ENCODE assay signal across 8 cellular contexts in genomic region chr20:17611540-17612286, GRCh38. TPM values are rescaled to one million over a fixed set of nuclear protein-coding genes. Genes with fewer than 3 reads are reported as not detected.
DNase-seq lines count a peak whose midpoint lies in the region; ATAC-seq and TF ChIP-seq lines count a peak whose summit lies in the region.

No MANE protein-coding gene starts in this region.

- H3K4me1 Mint-ChIP-seq in immature natural killer cell, result peaks cover 55 to 63% of the 10 kb centered on the region in 2 donors

- peak overlapping the region in 1 of 2 donors; percentile 3 for H3K4me3 ChIP-seq in tibial artery

- peaks cover 6 to 7% of the 10 kb centered on the region in 2 donors for H3K36me3 Mint-ChIP-seq in activated naive CD4-positive, alpha-beta T cell treated with anti-CD3 and anti-CD28 coated beads, Interleukin-2, amount 50 U/mL, for 72 hours
- H3K36me3 Mint-ChIP-seq in immature natural killer cell, result peaks cover 0 to 8% (median 6%) of the 10 kb centered on the region in 3 donors

- peaks cover 45 to 63% (median 53%) of the 10 kb centered on the region in 3 donors for H3K36me3 ChIP-seq in tibial artery

- no peaks in the 10 kb centered on the region for H3K27me3 ChIP-seq in tibial artery

- peak overlapping the region; percentile 80 to 95 for H3K27ac ChIP-seq in tibial artery

- peak overlapping the region; percentile 70 to 87 (median 76) for H3K4me3 Mint-ChIP-seq in immature natural killer cell

- peaks cover 13 to 100% (median 87%) of the 10 kb centered on the region in 4 donors for H3K4me1 ChIP-seq in tibial artery

- no peaks in the 10 kb centered on the region for H3K9me3 Mint-ChIP-seq in activated naive CD4-positive, alpha-beta T cell treated with anti-CD3 and anti-CD28 coated beads, Interleukin-2, amount 50 U/mL, for 72 hours
- H3K9me3 Mint-ChIP-seq in immature natural killer cell, result no peaks in the 10 kb centered on the region

- H3K27me3 Mint-ChIP-seq in immature natural killer cell (ENCODE audit: low read depth in 3 of 3), result peaks cover 21 to 30% (median 24%) of the 10 kb centered on the region in 3 donors

- DNase-seq in NCI-H2196 treated with DMSO at 0.1 percent for 48 hours (lab: John Stamatoyannopoulos, UW; ENCODE audit: unreplicated experiment), result peak; percentile 10
- no peak for DNase-seq in NCI-H2196 (lab: John Stamatoyannopoulos, UW; ENCODE audit: unreplicated experiment)
- peak in 1 of 2 donors; percentile 50 for DNase-seq in activated naive CD4-positive, alpha-beta T cell treated with anti-CD3 and anti-CD28 coated beads, Interleukin-2, amount 50 U/mL, for 72 hours (ENCODE audit: low spot score in 2 of 2)
- DNase-seq in immature natural killer cell, result no peak
- DNase-seq in tibial artery, result peak in 1 of 2 donors; percentile 35
- DNase-seq in NCI-H1105 (lab: John Stamatoyannopoulos, UW), result no peak
- DNase-seq in NOMO-1 treated with DMSO at 0.1 percent for 48 hours (lab: John Stamatoyannopoulos, UW; ENCODE audit: unreplicated experiment), result no peak

- peak overlapping the region; percentile 29 to 78 for H3K27ac Mint-ChIP-seq in activated naive CD4-positive, alpha-beta T cell treated with anti-CD3 and anti-CD28 coated beads, Interleukin-2, amount 50 U/mL, for 72 hours
- H3K27ac Mint-ChIP-seq in immature natural killer cell, result peak overlapping the region; percentile 95 to 100 (median 98)

- TF ChIP-seq CTCF in tibial artery (IDR thresholded peaks at IDR 0.05), result peak; percentile 28 to 41

- ATAC-seq in activated naive CD4-positive, alpha-beta T cell treated with anti-CD3 and anti-CD28 coated beads, Interleukin-2, amount 50 U/mL, for 72 hours, result no peak
- no peak for ATAC-seq in GM18861 (IDR thresholded peaks at IDR 0.05; ENCODE audit: unreplicated experiment)

- no peaks in the 10 kb centered on the region for H3K9me3 ChIP-seq in tibial artery

- intact Hi-C loops in tibial artery (cut with DNase I; ENCODE audit: low total_unique reads), result loop anchor here (5.0 kb wide), 1 partner anchor 34 kb away; no protein-coding TSS in a partner anchor

RNA-seq across cellular contexts. Expression of gene DSTN, which starts 41.8 kb away (rescaled TPM):
- total RNA-seq in activated naive CD4-positive, alpha-beta T cell treated with anti-CD3 and anti-CD28 coated beads, Interleukin-2, amount 50 U/mL, for 72 hours, result 10 to 100 TPM; 26.6 to 63.4 TPM
- polyA plus RNA-seq in immature natural killer cell, result 100 to 1,000 TPM; 157 to 226 (median 225) TPM
